21 cellular contexts compared by ENCODE assay signal in the genomic region with DNA sequence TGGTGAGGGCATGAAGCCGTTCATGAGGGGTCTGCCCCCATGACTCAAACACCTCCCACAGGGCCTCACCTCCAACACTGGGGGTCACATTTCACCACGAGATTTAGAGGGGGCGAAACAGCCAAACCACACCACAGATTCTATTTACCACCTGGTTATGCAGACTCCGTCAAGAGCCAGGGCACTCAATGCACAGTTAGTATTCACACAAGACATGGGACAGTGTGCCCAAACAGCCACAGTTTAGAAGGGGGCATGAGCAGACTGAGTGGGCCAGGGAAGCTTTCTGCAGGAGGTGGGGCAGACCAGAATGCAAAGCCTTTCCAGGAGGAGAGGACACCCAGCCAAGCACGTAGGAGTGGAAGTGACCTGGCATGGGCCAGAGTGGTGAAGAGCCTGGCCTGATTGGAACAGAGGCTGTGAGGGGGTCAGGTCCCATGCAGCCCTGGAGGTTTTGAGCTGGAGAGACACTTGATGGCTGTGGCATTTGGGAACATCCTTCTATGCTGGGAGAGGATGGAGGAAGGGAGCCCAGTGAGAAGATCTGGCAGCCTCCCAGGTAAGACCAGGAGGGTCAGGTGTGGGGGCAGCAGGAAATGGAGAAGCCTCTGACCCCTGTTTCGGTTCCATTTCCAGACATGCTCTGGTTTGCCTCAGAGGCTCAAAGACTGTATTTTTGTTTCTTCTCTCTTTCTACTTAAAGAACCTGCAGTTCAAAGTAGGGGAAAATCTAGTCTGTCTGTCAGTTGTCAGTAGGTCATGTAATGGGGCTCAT.
A peak's percentile ranks its signal among the peaks of the same experiment; 100 is the strongest.
DNase-seq lines count a peak whose midpoint lies in the region; ATAC-seq, FAIRE-seq and TF ChIP-seq lines count a peak whose summit lies in the region.
"Had no signal": no experiment of that assay in that cellular context is flagged by ENCODE, and none has a peak within 500 bp of the region (broad histone marks: within the 10 kb centered on the region; RNA-seq: fewer than 3 reads in every experiment).

No MANE protein-coding gene starts in this region.

- no peak for DNase-seq in GM12892 (ENCODE audit: insufficient read length)
- no peak for DNase-seq in HUDEP-2 (lab: John Stamatoyannopoulos, UW; ENCODE audit: unreplicated experiment in 76 of 76)
- DNase-seq in NOMO-1 (lab: John Stamatoyannopoulos, UW; ENCODE audit: unreplicated experiment in 2 of 2) = no peak
- no peak for DNase-seq in SKM-1 (lab: John Stamatoyannopoulos, UW; ENCODE audit: unreplicated experiment)
- DNase-seq: CD4-positive, alpha-beta memory T cell; GOT3; Karpas-422; NCI-H1092; NCI-H1436 treated with DMSO at 0.1 percent for 48 hours; NCI-H446; NCI-H69; SIG-M5; T-helper 1 cell had no signal

- TF ChIP-seq POLR2A in GM12892 (IDR thresholded peaks at IDR 0.05; ENCODE audit: low read depth, low read length) = no peak

- H3K4me3 Mint-ChIP-seq in brain = no peak overlapping the region
- H3K4me3 Mint-ChIP-seq in nephron = no peak overlapping the region
- H3K4me3 Mint-ChIP-seq: CD4-positive, alpha-beta memory T cell; IgD-negative memory B cell had no signal

- FAIRE-seq in GM12892 (lab: Jason Lieb, UNC) = peak; percentile 42
- FAIRE-seq: A549, HTR-8/SVneo had no signal

- H3K27me3 Mint-ChIP-seq in brain (peaks cover 4% of the 10 kb centered on the region), nephron (ENCODE audit: low read depth) (no peaks in the 10 kb centered on the region)
- H3K27me3 Mint-ChIP-seq: IgD-negative memory B cell had no signal

- H3K36me3 Mint-ChIP-seq in brain = no peaks in the 10 kb centered on the region
- no peaks in the 10 kb centered on the region for H3K36me3 Mint-ChIP-seq in nephron (ENCODE audit: low read depth)
- H3K36me3 Mint-ChIP-seq: CD4-positive, alpha-beta memory T cell; IgD-negative memory B cell had no signal

- H3K9me3 Mint-ChIP-seq in brain (no peaks in the 10 kb centered on the region), nephron (no peaks in the 10 kb centered on the region)

- H3K27ac Mint-ChIP-seq in brain (peak overlapping the region in 4 of 5 experiments; percentile 15 to 78 (median 22)), nephron (peak overlapping the region; percentile 49 to 80 (median 61))
- H3K27ac Mint-ChIP-seq: CD4-positive, alpha-beta memory T cell; IgD-negative memory B cell had no signal

- H3K4me1 Mint-ChIP-seq in brain (peaks cover 44% of the 10 kb centered on the region), nephron (peaks cover 40% of the 10 kb centered on the region)
- H3K4me1 Mint-ChIP-seq: CD4-positive, alpha-beta memory T cell; IgD-negative memory B cell had no signal

- TF ChIP-seq CTCF in brain (conservative IDR thresholded peaks at IDR 0.05) (no peak), nephron (IDR thresholded peaks at IDR 0.05; ENCODE audit: unreplicated experiment in 3 of 3) (no peak)

- ATAC-seq in HG03432 (IDR thresholded peaks at IDR 0.05; ENCODE audit: unreplicated experiment) = peak; percentile 73
- ATAC-seq in HG03442 (IDR thresholded peaks at IDR 0.05; ENCODE audit: unreplicated experiment) = no peak
- ATAC-seq: A549, SK-N-SH treated with all-trans-retinoic acid at 6 μM for 48 hours had no signal
